18 cellular contexts compared by ENCODE assay signal in the genomic region with DNA sequence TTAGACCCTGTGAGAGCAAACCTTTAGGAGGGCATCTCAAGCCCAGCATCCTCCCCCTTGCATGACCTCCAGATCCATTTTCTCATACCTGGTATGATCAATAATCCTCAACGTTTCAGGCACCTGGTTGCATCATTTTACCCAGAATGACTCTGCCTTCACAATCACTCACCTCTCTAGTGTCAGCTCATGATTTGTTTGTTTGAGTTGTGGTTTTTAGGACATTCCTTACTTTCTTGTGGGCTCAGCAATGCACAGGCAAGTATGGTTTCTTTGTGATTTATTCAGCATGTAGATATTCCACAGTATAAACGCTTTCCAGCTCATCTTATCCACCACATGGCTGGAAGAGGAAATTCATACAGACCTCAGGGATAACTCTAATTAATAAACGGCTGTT.
DNase-seq lines count a peak whose midpoint lies in the region; ATAC-seq and TF ChIP-seq lines count a peak whose summit lies in the region.
"Had no signal": no experiment of that assay in that cellular context is flagged by ENCODE, and none has a peak within 500 bp of the region (broad histone marks: within the 10 kb centered on the region; RNA-seq: fewer than 3 reads in every experiment).

No MANE protein-coding gene starts in this region.

- no peak overlapping the region for H3K27ac Mint-ChIP-seq in endothelial cell (ENCODE audit: unreplicated experiment)
- H3K27ac Mint-ChIP-seq: activated CD4-positive, alpha-beta T cell treated with anti-CD3 and anti-CD28 coated beads, Interleukin-2, amount 10 ng/mL, durations not matched to agents 7 days and 5 days; activated naive CD4-positive, alpha-beta T cell treated with anti-CD3 and anti-CD28 coated beads for 36 hours had no signal

- H3K27me3 Mint-ChIP-seq in endothelial cell (ENCODE audit: unreplicated experiment) = no peaks in the 10 kb centered on the region

- no peak overlapping the region for H3K4me3 Mint-ChIP-seq in endothelial cell (ENCODE audit: unreplicated experiment)
- H3K4me3 Mint-ChIP-seq: activated CD4-positive, alpha-beta T cell treated with anti-CD3 and anti-CD28 coated beads, Interleukin-2, amount 10 ng/mL, durations not matched to agents 7 days and 5 days; activated naive CD4-positive, alpha-beta T cell treated with anti-CD3 and anti-CD28 coated beads for 36 hours had no signal

- H3K4me3 ChIP-seq in skeletal muscle cell (ENCODE audit: low read depth, low read length) = no peak overlapping the region
- H3K4me3 ChIP-seq: hepatocyte, ovary had no signal

- peak; percentile 9 for DNase-seq in HS-5 (ENCODE audit: low read depth)
- peak; percentile 9 for DNase-seq in RPMI8226
- peak; percentile 13 for DNase-seq in skeletal muscle cell (ENCODE audit: low read depth)
- no peak for DNase-seq in AG20443 (ENCODE audit: low spot score)
- DNase-seq in NCI-H1417 treated with DMSO at 0.1 percent for 48 hours (lab: John Stamatoyannopoulos, UW) = no peak
- no peak for DNase-seq in endothelial cell (ENCODE audit: low spot score)
- DNase-seq: activated CD4-positive, alpha-beta T cell treated with anti-CD3 and anti-CD28 coated beads, Interleukin-2, amount 10 ng/mL, durations not matched to agents 7 days and 5 days; activated naive CD4-positive, alpha-beta T cell treated with anti-CD3 and anti-CD28 coated beads for 36 hours; activated T-cell treated with anti-CD3 and anti-CD28 coated beads for 4 hours; C1 segment of cervical spinal cord; left colon; NCI-H1930; NCI-H446 treated with DMSO at 0.1 percent for 48 hours; ovary; SK-N-SH; stimulated activated CD4-positive, alpha-beta T cell treated with anti-CD3 and anti-CD28 coated beads, Interleukin-4, amount 100 ng/mL, for 1 hour had no signal

- TF ChIP-seq CTCF in endothelial cell (IDR thresholded peaks at IDR 0.05; ENCODE audit: unreplicated experiment) = no peak

- H3K9me3 Mint-ChIP-seq in endothelial cell (ENCODE audit: unreplicated experiment) = no peaks in the 10 kb centered on the region
- H3K9me3 Mint-ChIP-seq: activated CD4-positive, alpha-beta T cell treated with anti-CD3 and anti-CD28 coated beads, Interleukin-2, amount 10 ng/mL, durations not matched to agents 7 days and 5 days; activated naive CD4-positive, alpha-beta T cell treated with anti-CD3 and anti-CD28 coated beads for 36 hours had no signal

- peak; percentile 43 for ATAC-seq in esophagus mucosa
- ATAC-seq: left colon had no signal

- no peaks in the 10 kb centered on the region for H3K36me3 Mint-ChIP-seq in endothelial cell (ENCODE audit: low read depth, unreplicated experiment)

- peaks cover 1% of the 10 kb centered on the region for H3K4me1 Mint-ChIP-seq in endothelial cell (ENCODE audit: unreplicated experiment)

Comparison
In these comparisons a context has a peak if more than half of its experiments do, and no peak if none do; other contexts are left out.
1. DNase-seq: peak in HS-5 (single experiment), RPMI8226 (single experiment) and skeletal muscle cell (single experiment); none in AG20443 (single experiment), NCI-H1417 treated with DMSO at 0.1 percent for 48 hours (single experiment) and endothelial cell (single experiment).